ENCODE assay signal across 22 cellular contexts in genomic region chr3:112763258-112763657, GRCh38.
"Had no signal": no experiment of that assay in that cellular context is flagged by ENCODE, and none has a peak within 500 bp of the region (broad histone marks: within the 10 kb centered on the region; RNA-seq: fewer than 3 reads in every experiment).

No MANE protein-coding gene starts in this region.

- H3K4me1 ChIP-seq: gastrocnemius medialis, pancreas, testis, tibial nerve, upper lobe of right lung, vagina had no signal

- H3K27me3 ChIP-seq: gastrocnemius medialis, heart right ventricle, left lung, pancreas, testis, tibial nerve, upper lobe of right lung, vagina had no signal

- H3K4me3 ChIP-seq: dorsolateral prefrontal cortex, gastrocnemius medialis, heart right ventricle, left lung, pancreas, testis, tibial nerve, upper lobe of right lung, vagina had no signal

- H3K9me3 ChIP-seq: gastrocnemius medialis, heart right ventricle, left lung, pancreas, testis, tibial nerve, upper lobe of right lung, vagina had no signal

- H3K27ac ChIP-seq: dorsolateral prefrontal cortex, gastrocnemius medialis, heart right ventricle, left lung, pancreas, testis, tibial nerve, upper lobe of right lung, vagina had no signal

- ATAC-seq: esophagus mucosa; gastrocnemius medialis; left lung; pancreas; sciatic nerve; stimulated activated naive B cell treated with anti-CD40 and anti-IgM and Interleukin-4, amounts not matched to agents 10 μg/mL and 1 μg/mL and 100 μg/mL, for 72 hours; stimulated activated naive CD8-positive, alpha-beta T cell treated with anti-CD3 and anti-CD28 coated beads, Interleukin-15, amount 100 ng/mL, for 72 hours; upper lobe of right lung had no signal

- FAIRE-seq: pancreas had no signal

- H3K36me3 ChIP-seq: gastrocnemius medialis, heart right ventricle, left lung, pancreas, tibial nerve, upper lobe of right lung, vagina had no signal

- DNase-seq: cortex of kidney; dorsolateral prefrontal cortex; effector CD8-positive, alpha-beta T cell; gastrocnemius medialis; heart right ventricle; hypothalamus; islet precursor cell; left lung; mesendoderm; naive B cell; occipital lobe; pancreas; stimulated activated CD4-positive, alpha-beta T cell treated with anti-CD3 and anti-CD28 coated beads, Interleukin-2, amount 100 ng/mL, for 24 hours; stimulated activated CD4-positive, alpha-beta T cell treated with anti-CD3 and anti-CD28 coated beads, Interleukin-4, amount 100 ng/mL, for 4 hours; stimulated activated naive B cell treated with anti-CD40 and anti-IgM and Interleukin-4, amounts not matched to agents 10 μg/mL and 1 μg/mL and 100 μg/mL, for 72 hours; stimulated activated naive CD8-positive, alpha-beta T cell treated with anti-CD3 and anti-CD28 coated beads, Interleukin-15, amount 100 ng/mL, for 72 hours; testis; upper lobe of right lung had no signal
